Comparison of ENCODE assay signal across 28 cellular contexts in genomic region chr1:53519412-53519811, GRCh38.
A peak's percentile ranks its signal among the peaks of the same experiment; 100 is the strongest.
DNase-seq lines count a peak whose midpoint lies in the region; ATAC-seq and TF ChIP-seq lines count a peak whose summit lies in the region.
"Had no signal": no experiment of that assay in that cellular context is flagged by ENCODE, and none has a peak within 500 bp of the region (broad histone marks: within the 10 kb centered on the region; RNA-seq: fewer than 3 reads in every experiment).

No MANE protein-coding gene starts in this region.

- DNase-seq in Right ventricle myocardium inferior (ENCODE audit: missing footprints) (no peak), right cardiac atrium (no peak), adipocyte (ENCODE audit: low read depth) (peak; percentile 42), iPS-NIHi11 (ENCODE audit: low spot score) (peak; percentile 59), testis (peak; percentile 32), T-helper 17 cell (no peak), H4 (ENCODE audit: low spot score) (no peak)
- DNase-seq: 8988T; activated CD4-positive, alpha-beta T cell treated with anti-CD3 and anti-CD28 coated beads for 4 hours; activated naive CD4-positive, alpha-beta T cell; activated T-cell treated with anti-CD3 and anti-CD28 coated beads, Interleukin-2, amount 50 U/mL, for 4 hours; amygdala; GOT3; head of caudate nucleus; left cardiac atrium; naive thymus-derived CD4-positive, alpha-beta T cell; NCI-H1048; NCI-H187; NCI-H2171 treated with DMSO at 0.1 percent for 48 hours; NCI-H526; Peyer's patch; stimulated activated CD4-positive, alpha-beta T cell treated with anti-CD3 and anti-CD28 coated beads, Interleukin-15, amount 100 ng/mL, for 24 hours; stimulated activated naive CD8-positive, alpha-beta T cell treated with anti-CD3 and anti-CD28 coated beads, Interleukin-15, amount 100 ng/mL, for 72 hours; T-helper 2 cell had no signal

- no peak for TF ChIP-seq CTCF in testis (IDR thresholded peaks at IDR 0.05)

- H3K27me3 Mint-ChIP-seq in T-helper 17 cell: peaks cover 24% of the 10 kb centered on the region
- H3K27me3 Mint-ChIP-seq: central memory CD8-positive, alpha-beta T cell; naive thymus-derived CD4-positive, alpha-beta T cell; stimulated activated naive CD8-positive, alpha-beta T cell treated with anti-CD3 and anti-CD28 coated beads, Interleukin-15, amount 100 ng/mL, for 72 hours had no signal

- peaks cover 5% of the 10 kb centered on the region for H3K4me1 Mint-ChIP-seq in T-helper 17 cell
- H3K4me1 Mint-ChIP-seq: naive thymus-derived CD4-positive, alpha-beta T cell; stimulated activated naive CD8-positive, alpha-beta T cell treated with anti-CD3 and anti-CD28 coated beads, Interleukin-15, amount 100 ng/mL, for 72 hours had no signal

- intact Hi-C loops in Right ventricle myocardium inferior (cut with DNase I): no loop called here
- intact Hi-C loops in right cardiac atrium (cut with DNase I): no loop called here
- intact Hi-C loops in testis (cut with DNase I; ENCODE audit: low total_unique reads): no loop called here

- H3K27ac Mint-ChIP-seq in T-helper 17 cell: no peak overlapping the region
- H3K27ac Mint-ChIP-seq: naive thymus-derived CD4-positive, alpha-beta T cell had no signal

- ATAC-seq in Right ventricle myocardium inferior (peak; percentile 58), right cardiac atrium (no peak), T-helper 17 cell (no peak), HG02840 (IDR thresholded peaks at IDR 0.05; ENCODE audit: low FRiP score, unreplicated experiment) (no peak)
- ATAC-seq: activated T-cell treated with anti-CD3 and anti-CD28 coated beads, Interleukin-2, amount 50 U/mL, for 4 hours; naive thymus-derived CD4-positive, alpha-beta T cell; stimulated activated naive CD8-positive, alpha-beta T cell treated with anti-CD3 and anti-CD28 coated beads, Interleukin-15, amount 100 ng/mL, for 72 hours had no signal

- 25% methylated on average over 8 of the region's 8 CpGs for WGBS in right cardiac atrium
- WGBS in testis, 2 donors: 30 to 37% methylated on average over 6 to 8 of the region's 8 CpGs

- H3K4me3 Mint-ChIP-seq in T-helper 17 cell: no peak overlapping the region
- H3K4me3 Mint-ChIP-seq: activated T-cell treated with anti-CD3 and anti-CD28 coated beads, Interleukin-2, amount 50 U/mL, for 4 hours; central memory CD8-positive, alpha-beta T cell; naive thymus-derived CD4-positive, alpha-beta T cell; stimulated activated naive CD8-positive, alpha-beta T cell treated with anti-CD3 and anti-CD28 coated beads, Interleukin-15, amount 100 ng/mL, for 72 hours had no signal

- TF ChIP-seq POLR2A in testis (IDR thresholded peaks at IDR 0.05): no peak

- no peak overlapping the region for H3K9ac ChIP-seq in adipocyte (ENCODE audit: low read length)

- H3K9me3 ChIP-seq in right cardiac atrium (ENCODE audit: control insufficient read depth, low read length) (no peaks in the 10 kb centered on the region), adipocyte (ENCODE audit: control insufficient read depth, low read length) (no peaks in the 10 kb centered on the region), testis (no peaks in the 10 kb centered on the region), T-helper 17 cell (ENCODE audit: control insufficient read depth, low read length, poor library complexity, severe bottlenecking) (no peaks in the 10 kb centered on the region)
- H3K9me3 ChIP-seq: Peyer's patch, tibial nerve had no signal

- H3K27ac ChIP-seq in right cardiac atrium (ENCODE audit: low read length) (no peak overlapping the region), testis (no peak overlapping the region)
- H3K27ac ChIP-seq: Peyer's patch, SK-N-MC had no signal

- no peaks in the 10 kb centered on the region for H3K36me3 Mint-ChIP-seq in T-helper 17 cell (ENCODE audit: low read depth)
- H3K36me3 Mint-ChIP-seq: naive thymus-derived CD4-positive, alpha-beta T cell had no signal

- H3K4me3 ChIP-seq in right cardiac atrium (ENCODE audit: low read length) (no peak overlapping the region), adipocyte (ENCODE audit: low read length) (no peak overlapping the region), testis (no peak overlapping the region)
- H3K4me3 ChIP-seq: Peyer's patch, SK-N-MC, tibial nerve had no signal

- H3K4me1 ChIP-seq in right cardiac atrium (ENCODE audit: control insufficient read depth, insufficient read depth, low read length) (no peaks in the 10 kb centered on the region), adipocyte (ENCODE audit: control insufficient read depth, insufficient read depth, low read length) (peaks cover 6% of the 10 kb centered on the region), testis (peaks cover 12% of the 10 kb centered on the region)
- H3K4me1 ChIP-seq: Peyer's patch had no signal

- H3K27me3 ChIP-seq in right cardiac atrium (ENCODE audit: control insufficient read depth, insufficient read depth) (no peaks in the 10 kb centered on the region), adipocyte (replicated peaks; ENCODE audit: control insufficient read depth, insufficient read depth, low read length) (peaks cover 5% of the 10 kb centered on the region), testis (no peaks in the 10 kb centered on the region)
- H3K27me3 ChIP-seq: Peyer's patch, tibial nerve had no signal

- no peaks in the 10 kb centered on the region for H3K36me3 ChIP-seq in adipocyte (ENCODE audit: control insufficient read depth, insufficient read depth, low read length, severe bottlenecking)
- no peaks in the 10 kb centered on the region for H3K36me3 ChIP-seq in testis (ENCODE audit: low read depth, missing control alignments)
- H3K36me3 ChIP-seq: Peyer's patch, tibial nerve had no signal

Comparison
In these comparisons a context has a peak if more than half of its experiments do, and no peak if none do; other contexts are left out.
1. DNase-seq: peak in adipocyte (single experiment), iPS-NIHi11 (single experiment) and testis (single experiment); none in Right ventricle myocardium inferior (single experiment), right cardiac atrium (0 of 3), T-helper 17 cell (0 of 3) and H4 (single experiment).